ENCODE assay signal across 8 cellular contexts in the genomic region with DNA sequence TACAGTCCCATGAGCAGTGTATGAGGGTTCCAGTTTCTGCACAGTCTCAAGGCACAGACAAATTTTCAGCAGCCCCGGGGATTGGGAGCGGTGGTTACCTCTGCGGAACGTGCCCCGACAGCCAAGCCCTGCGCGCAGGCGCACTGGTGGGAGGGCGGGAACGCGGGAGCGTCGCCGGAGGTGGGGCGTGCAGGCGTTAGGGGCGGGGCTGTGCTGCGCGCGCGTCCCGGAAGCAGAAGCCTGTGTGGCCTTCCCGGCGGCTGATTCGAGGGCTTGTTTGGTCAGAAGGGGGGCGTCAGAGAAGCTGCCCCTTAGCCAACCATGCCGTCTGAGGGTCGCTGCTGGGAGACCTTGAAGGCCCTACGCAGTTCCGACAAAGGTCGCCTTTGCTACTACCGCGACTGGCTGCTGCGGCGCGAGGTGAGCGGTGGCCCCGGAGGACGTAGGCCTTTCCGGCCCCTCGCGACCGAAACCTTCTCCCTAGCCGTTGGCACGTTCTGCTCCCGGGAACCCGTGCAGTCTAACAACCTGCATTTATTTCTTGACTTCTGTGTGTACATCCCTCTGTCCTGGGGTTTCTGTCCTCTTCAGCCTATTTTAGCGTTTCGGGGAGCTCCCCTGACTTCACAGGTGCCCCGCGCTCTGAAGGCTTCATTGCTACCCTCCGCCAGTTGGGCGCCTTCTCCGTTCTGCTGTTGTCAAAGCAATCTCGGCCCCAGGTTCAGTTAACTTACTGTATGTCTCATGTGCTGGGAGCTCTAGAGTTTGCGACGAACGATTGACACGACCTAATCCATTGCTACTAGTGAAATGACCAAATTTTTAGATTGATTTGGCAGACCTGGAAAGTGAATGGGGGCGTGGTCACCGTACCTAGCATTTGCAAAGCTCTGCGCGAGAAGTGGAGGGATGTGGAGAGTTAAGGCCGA. TPM values are rescaled to one million over a fixed set of nuclear protein-coding genes. Genes with fewer than 3 reads are reported as not detected.
DNase-seq lines count a peak whose midpoint lies in the region; ATAC-seq and TF ChIP-seq lines count a peak whose summit lies in the region.

A gene with protein sequence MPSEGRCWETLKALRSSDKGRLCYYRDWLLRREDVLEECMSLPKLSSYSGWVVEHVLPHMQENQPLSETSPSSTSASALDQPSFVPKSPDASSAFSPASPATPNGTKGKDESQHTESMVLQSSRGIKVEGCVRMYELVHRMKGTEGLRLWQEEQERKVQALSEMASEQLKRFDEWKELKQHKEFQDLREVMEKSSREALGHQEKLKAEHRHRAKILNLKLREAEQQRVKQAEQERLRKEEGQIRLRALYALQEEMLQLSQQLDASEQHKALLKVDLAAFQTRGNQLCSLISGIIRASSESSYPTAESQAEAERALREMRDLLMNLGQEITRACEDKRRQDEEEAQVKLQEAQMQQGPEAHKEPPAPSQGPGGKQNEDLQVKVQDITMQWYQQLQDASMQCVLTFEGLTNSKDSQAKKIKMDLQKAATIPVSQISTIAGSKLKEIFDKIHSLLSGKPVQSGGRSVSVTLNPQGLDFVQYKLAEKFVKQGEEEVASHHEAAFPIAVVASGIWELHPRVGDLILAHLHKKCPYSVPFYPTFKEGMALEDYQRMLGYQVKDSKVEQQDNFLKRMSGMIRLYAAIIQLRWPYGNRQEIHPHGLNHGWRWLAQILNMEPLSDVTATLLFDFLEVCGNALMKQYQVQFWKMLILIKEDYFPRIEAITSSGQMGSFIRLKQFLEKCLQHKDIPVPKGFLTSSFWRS (plus strand): TSS at position 235 of the 929 bp plus-strand sequence. CDS start 87 bp downstream, at position 322.

- peak within 1 kb of the TSS; percentile 98 for H3K4me3 Mint-ChIP-seq in T-helper 17 cell

- H3K27me3 Mint-ChIP-seq in T-helper 17 cell, result no peaks in the 10 kb centered on the region

- H3K36me3 ChIP-seq in psoas muscle (ENCODE audit: insufficient read depth in 1 of 2, low read depth in 1 of 2) (peaks cover 0 to 24% of the 10 kb centered on the region in 2 donors), urinary bladder (ENCODE audit: insufficient read depth) (no peaks in the 10 kb centered on the region)

- H3K27ac ChIP-seq in psoas muscle (peak within 1 kb of the TSS; percentile 89), urinary bladder (ENCODE audit: low read depth) (peak within 1 kb of the TSS; percentile 78)

- DNase-seq in NCI-H187 (lab: John Stamatoyannopoulos, UW) (peak; percentile 51 to 80), T-helper 17 cell (peak; percentile 96 to 99 (median 98)), amygdala (lab: John Stamatoyannopoulos, UW) (peak; percentile 54 to 98 (median 88)), left ventricle myocardium superior (peak; percentile 99), psoas muscle (peak; percentile 96 to 98)

- TF ChIP-seq CTCF in psoas muscle (IDR thresholded peaks at IDR 0.05), result no peak

- H3K36me3 Mint-ChIP-seq in T-helper 17 cell (ENCODE audit: low read depth), result peaks cover 3% of the 10 kb centered on the region

- H3K4me1 Mint-ChIP-seq in T-helper 17 cell, result peaks cover 22% of the 10 kb centered on the region

- H3K9me3 ChIP-seq in T-helper 17 cell (ENCODE audit: control insufficient read depth, low read length, poor library complexity, severe bottlenecking), result no peaks in the 10 kb centered on the region
- no peaks in the 10 kb centered on the region for H3K9me3 ChIP-seq in psoas muscle

- H3K27ac Mint-ChIP-seq in T-helper 17 cell, result peak within 1 kb of the TSS; percentile 96

- intact Hi-C loops in left ventricle myocardium superior (cut with micrococcal nuclease) (no loop called here), psoas muscle (cut with DNase I) (loop anchor here in 1 of 2 donors (1.0 to 2.0 kb wide), 3 partner anchors 48 to 66 kb away; a partner anchor contains a TSS)

- ATAC-seq in GM18498 (IDR thresholded peaks at IDR 0.05; ENCODE audit: unreplicated experiment), result peak; percentile 87
- ATAC-seq in HG02938 (IDR thresholded peaks at IDR 0.05; ENCODE audit: unreplicated experiment), result peak; percentile 85
- ATAC-seq in T-helper 17 cell, result peak; percentile 95
- peak; percentile 100 for ATAC-seq in left ventricle myocardium superior
- ATAC-seq in psoas muscle, result peak; percentile 99 to 100 (median 99)

- 0 to 1% (median 0%) methylated on average over 62 to 64 of the region's 64 CpGs for WGBS in psoas muscle, 3 donors
- WGBS in urinary bladder, result under 1% methylated on average over 64 of the region's 64 CpGs

- no peaks in the 10 kb centered on the region for H3K27me3 ChIP-seq in psoas muscle (ENCODE audit: insufficient read depth in 3 of 3, low read length in 2 of 3)

- H3K4me3 ChIP-seq in psoas muscle (peak within 1 kb of the TSS; percentile 86), urinary bladder (ENCODE audit: low read depth, low read length) (peak within 1 kb of the TSS; percentile 69)

- peaks cover 17% of the 10 kb centered on the region for H3K4me1 ChIP-seq in psoas muscle
- no peaks in the 10 kb centered on the region for H3K4me1 ChIP-seq in urinary bladder (ENCODE audit: insufficient read depth)

RNA-seq across cellular contexts. Expression of the gene that starts here (rescaled TPM):
- total RNA-seq in T-helper 17 cell, result 10 to 100 TPM; 14.4 to 16.2 TPM
- total RNA-seq in left ventricle myocardium superior, result 20.6 TPM
- 10 to 100 TPM; 16.1 to 25.7 (median 23.5) TPM for total RNA-seq in psoas muscle
- polyA plus RNA-seq in psoas muscle, result 10 to 100 TPM; 10.3 to 29.5 (median 13.2) TPM
- 13.5 TPM for total RNA-seq in urinary bladder
- 19.2 TPM for polyA plus RNA-seq in urinary bladder

Comparison
In these comparisons a context has a peak if more than half of its experiments do, and no peak if none do; other contexts are left out.
1. Peak in every context shown above with its lines: DNase-seq, ATAC-seq, H3K4me3 ChIP-seq and H3K27ac ChIP-seq.